ENCODE assay signal across 22 cellular contexts in the genomic region with DNA sequence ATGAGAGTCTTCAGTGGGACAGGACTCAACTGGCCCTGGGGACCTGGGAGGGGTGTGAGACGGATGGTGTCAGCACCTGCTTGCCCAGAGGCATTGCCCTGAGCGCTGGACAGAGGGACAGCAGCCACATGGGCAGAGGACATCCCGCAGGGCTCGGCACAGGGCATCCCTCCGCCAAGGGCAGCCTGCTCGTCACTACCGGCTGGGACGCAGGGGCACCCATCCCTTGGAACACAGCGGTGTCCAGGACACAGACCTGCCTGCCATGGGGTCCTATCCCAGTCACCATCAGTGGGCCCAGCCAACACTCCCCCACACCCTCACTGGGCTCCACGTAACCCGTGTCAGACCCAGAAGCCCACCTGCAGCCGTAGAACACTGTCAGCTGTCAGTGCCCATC.
"Had no signal": no experiment of that assay in that cellular context is flagged by ENCODE, and none has a peak within 500 bp of the region (broad histone marks: within the 10 kb centered on the region; RNA-seq: fewer than 3 reads in every experiment).

No MANE protein-coding gene starts in this region.

- H3K27ac ChIP-seq: breast epithelium, coronary artery, parathyroid adenoma, sigmoid colon, tibial artery, uterus had no signal

- H2AFZ ChIP-seq: parathyroid adenoma had no signal

- H3K36me3 ChIP-seq: breast epithelium, uterus had no signal

- H3K9ac ChIP-seq: parathyroid adenoma had no signal

- FAIRE-seq: astrocyte, frontal cortex, kidney, TTC549 had no signal

- H3K27me3 Mint-ChIP-seq: activated B cell treated with CpG ODN at 0.5 μM for 24 hours; activated CD4-positive, alpha-beta memory T cell treated with anti-CD3 and anti-CD28 coated beads for 36 hours; activated naive CD4-positive, alpha-beta T cell treated with anti-CD3 and anti-CD28 coated beads, Interleukin-2, amount 50 U/mL, for 24 hours; stimulated activated naive B cell treated with anti-CD40 and anti-IgM and Interleukin-4, amounts not matched to agents 10 μg/mL and 1 μg/mL and 100 μg/mL, for 72 hours had no signal

- H3K4me3 Mint-ChIP-seq: activated CD4-positive, alpha-beta memory T cell treated with anti-CD3 and anti-CD28 coated beads for 36 hours; activated naive CD4-positive, alpha-beta T cell treated with anti-CD3 and anti-CD28 coated beads, Interleukin-2, amount 50 U/mL, for 24 hours; activated T-cell treated with anti-CD3 and anti-CD28 coated beads, Interleukin-2, amount 50 U/mL, for 72 hours had no signal

- DNase-seq: activated B cell treated with CpG ODN at 0.5 μM for 24 hours; activated CD4-positive, alpha-beta memory T cell treated with anti-CD3 and anti-CD28 coated beads for 36 hours; activated CD4-positive, alpha-beta T cell treated with anti-CD3 and anti-CD28 coated beads for 4 hours; activated CD8-positive, alpha-beta memory T cell treated with anti-CD3 and anti-CD28 coated beads, Interleukin-2, amount 50 U/mL, for 4 hours; activated effector memory CD4-positive, alpha-beta T cell treated with anti-CD3 and anti-CD28 coated beads, Interleukin-2, amount 50 U/mL, for 16 hours; activated T-cell treated with anti-CD3 and anti-CD28 coated beads, Interleukin-2, amount 50 U/mL, for 72 hours; kidney; left lung; sigmoid colon; stimulated activated CD4-positive, alpha-beta T cell treated with anti-CD3 and anti-CD28 coated beads, Interleukin-4, amount 100 ng/mL, for 24 hours; stimulated activated naive B cell treated with anti-CD40 and anti-IgM and Interleukin-4, amounts not matched to agents 10 μg/mL and 1 μg/mL and 100 μg/mL, for 72 hours; substantia nigra; SW 1271; tibial artery; uterus had no signal

- H3K4me3 ChIP-seq: breast epithelium, coronary artery, left lung, sigmoid colon, tibial artery, uterus had no signal

- H3K9me3 Mint-ChIP-seq: activated B cell treated with CpG ODN at 0.5 μM for 24 hours; activated CD4-positive, alpha-beta memory T cell treated with anti-CD3 and anti-CD28 coated beads for 36 hours; activated naive CD4-positive, alpha-beta T cell treated with anti-CD3 and anti-CD28 coated beads, Interleukin-2, amount 50 U/mL, for 24 hours; activated T-cell treated with anti-CD3 and anti-CD28 coated beads, Interleukin-2, amount 50 U/mL, for 72 hours; stimulated activated naive B cell treated with anti-CD40 and anti-IgM and Interleukin-4, amounts not matched to agents 10 μg/mL and 1 μg/mL and 100 μg/mL, for 72 hours had no signal

- H3K4me1 ChIP-seq: breast epithelium, parathyroid adenoma, sigmoid colon, tibial artery, uterus had no signal

- H3K9me3 ChIP-seq: breast epithelium, left lung, sigmoid colon, tibial artery, uterus had no signal

- H3K27ac Mint-ChIP-seq: activated CD4-positive, alpha-beta memory T cell treated with anti-CD3 and anti-CD28 coated beads for 36 hours; activated naive CD4-positive, alpha-beta T cell treated with anti-CD3 and anti-CD28 coated beads, Interleukin-2, amount 50 U/mL, for 24 hours; activated T-cell treated with anti-CD3 and anti-CD28 coated beads, Interleukin-2, amount 50 U/mL, for 72 hours had no signal

- H3K27me3 ChIP-seq: breast epithelium, left lung, sigmoid colon, tibial artery, uterus had no signal
